ENCODE assay signal across 9 cellular contexts in genomic region chr1:53015508-53015860, GRCh38. TPM values are rescaled to one million over a fixed set of nuclear protein-coding genes. Genes with fewer than 3 reads are reported as not detected.
DNase-seq lines count a peak whose midpoint lies in the region; ATAC-seq and TF ChIP-seq lines count a peak whose summit lies in the region.
"Had no signal": no experiment of that assay in that cellular context is flagged by ENCODE, and none has a peak within 500 bp of the region (broad histone marks: within the 10 kb centered on the region; RNA-seq: fewer than 3 reads in every experiment).

No MANE protein-coding gene starts in this region.

- no peaks in the 10 kb centered on the region for H3K36me3 Mint-ChIP-seq in activated naive CD4-positive, alpha-beta T cell treated with anti-CD3 and anti-CD28 coated beads, Interleukin-2, amount 50 U/mL, for 24 hours
- H3K36me3 Mint-ChIP-seq in type B pancreatic cell = peaks cover 3% of the 10 kb centered on the region

- in situ Hi-C loops in astrocyte of the cerebellum (cut with HindIII; ENCODE audit: low sequenced_read_pairs) (no loop called here), GM13976 (cut with MboI; ENCODE audit: low sequenced_read_pairs, unreplicated experiment) (no loop called here)

- H3K27me3 Mint-ChIP-seq in activated naive CD4-positive, alpha-beta T cell treated with anti-CD3 and anti-CD28 coated beads, Interleukin-2, amount 50 U/mL, for 24 hours = no peaks in the 10 kb centered on the region
- H3K27me3 Mint-ChIP-seq in type B pancreatic cell = no peaks in the 10 kb centered on the region

- TF ChIP-seq CTCF in astrocyte of the cerebellum (IDR thresholded peaks at IDR 0.05; ENCODE audit: low read depth, low read length, missing control alignments) (no peak), lower lobe of right lung (IDR thresholded peaks at IDR 0.05) (no peak), type B pancreatic cell (conservative IDR thresholded peaks at IDR 0.05) (no peak), GM13976 (IDR thresholded peaks at IDR 0.05; ENCODE audit: borderline replicate concordance, control extremely low read depth, extremely low read depth, insufficient read depth, missing control alignments) (no peak)

- H3K27ac ChIP-seq in lower lobe of right lung = peak overlapping the region; percentile 63

- H3K9me3 Mint-ChIP-seq in activated naive CD4-positive, alpha-beta T cell treated with anti-CD3 and anti-CD28 coated beads, Interleukin-2, amount 50 U/mL, for 24 hours = no peaks in the 10 kb centered on the region
- no peaks in the 10 kb centered on the region for H3K9me3 Mint-ChIP-seq in type B pancreatic cell

- H3K4me3 Mint-ChIP-seq in activated naive CD4-positive, alpha-beta T cell treated with anti-CD3 and anti-CD28 coated beads, Interleukin-2, amount 50 U/mL, for 24 hours = peak overlapping the region; percentile 94
- H3K4me3 Mint-ChIP-seq in type B pancreatic cell = peak overlapping the region; percentile 93

- no peaks in the 10 kb centered on the region for H3K9me3 ChIP-seq in lower lobe of right lung

- peak in 1 of 2 donors; percentile 12 for ATAC-seq in lower lobe of right lung

- H3K4me3 ChIP-seq in astrocyte of the cerebellum (ENCODE audit: low read depth, low read length) (peak overlapping the region; percentile 57), lower lobe of right lung (peak overlapping the region; percentile 67)

- no peaks in the 10 kb centered on the region for H3K36me3 ChIP-seq in lower lobe of right lung

- intact Hi-C loops in lower lobe of right lung (cut with DNase I) = no loop called here

- H3K4me1 ChIP-seq in lower lobe of right lung = peaks cover 24% of the 10 kb centered on the region

- DNase-seq in activated naive CD4-positive, alpha-beta T cell (lab: John Stamatoyannopoulos, UW) = no peak
- DNase-seq in astrocyte of the cerebellum (ENCODE audit: low read depth) (no peak), lower lobe of right lung (no peak), type B pancreatic cell (ENCODE audit: extremely low spot score, unreplicated experiment) (no peak), GM13976 (ENCODE audit: low spot score) (no peak), LoVo (ENCODE audit: low spot score) (no peak)
- no peak for DNase-seq in activated CD4-positive, alpha-beta T cell treated with anti-CD3 and anti-CD28 coated beads, Interleukin-2, amount 50 U/mL, for 4 hours

- H3K27ac Mint-ChIP-seq in activated naive CD4-positive, alpha-beta T cell treated with anti-CD3 and anti-CD28 coated beads, Interleukin-2, amount 50 U/mL, for 24 hours = peak overlapping the region; percentile 43
- H3K27ac Mint-ChIP-seq in type B pancreatic cell = peak overlapping the region; percentile 61

- no peaks in the 10 kb centered on the region for H3K27me3 ChIP-seq in lower lobe of right lung (ENCODE audit: low read depth)

- H3K4me1 Mint-ChIP-seq in activated naive CD4-positive, alpha-beta T cell treated with anti-CD3 and anti-CD28 coated beads, Interleukin-2, amount 50 U/mL, for 24 hours = peaks cover 45% of the 10 kb centered on the region
- H3K4me1 Mint-ChIP-seq in type B pancreatic cell (ENCODE audit: unreplicated experiment) = peaks cover 18% of the 10 kb centered on the region

RNA-seq across cellular contexts. Expression of gene PODN, which starts 46.5 kb away (rescaled TPM):
- total RNA-seq in lower lobe of right lung (64.0 TPM), type B pancreatic cell (ENCODE audit: low replicate concordance) (2.8 and 3.2 TPM in 2 replicates)
- total RNA-seq: T-helper 2 cell treated with Interferon-gamma antibody and Interleukin-4, amounts not matched to agents 100 ng/mL and 5 ng/mL, for 36 hours had no signal

Comparison
In these comparisons a context has a peak if more than half of its experiments do, and no peak if none do; other contexts are left out.
1. RNA of gene PODN, which starts 46.5 kb away (total RNA-seq): 64.0 TPM in lower lobe of right lung (single experiment); 2.8 to 3.2 TPM in type B pancreatic cell; every median in the first group is over 10 times any median in the second.